21 cellular contexts compared by ENCODE assay signal in genomic region chr10:114575417-114576131, GRCh38.
DNase-seq lines count a peak whose midpoint lies in the region; ATAC-seq and TF ChIP-seq lines count a peak whose summit lies in the region.
"Had no signal": no experiment of that assay in that cellular context is flagged by ENCODE, and none has a peak within 500 bp of the region (broad histone marks: within the 10 kb centered on the region; RNA-seq: fewer than 3 reads in every experiment).

No MANE protein-coding gene starts in this region.

- peaks cover 67 to 79% of the 10 kb centered on the region in 2 donors for H3K4me1 ChIP-seq in adrenal gland (replicated peaks in 1 of 2)
- peaks cover 14 to 68% (median 30%) of the 10 kb centered on the region in 3 donors for H3K4me1 ChIP-seq in esophagus squamous epithelium
- H3K4me1 ChIP-seq: testis had no signal

- H3K9me3 ChIP-seq in adrenal gland (replicated peaks in 1 of 3) (no peaks in the 10 kb centered on the region), esophagus squamous epithelium (no peaks in the 10 kb centered on the region)
- H3K9me3 ChIP-seq: testis had no signal

- H3K27ac ChIP-seq in adrenal gland (peak overlapping the region; percentile 6 to 91 (median 77)), esophagus squamous epithelium (peak overlapping the region; percentile 37 to 90 (median 78)), skin epidermis (peak overlapping the region in 14 of 21 experiments; percentile 23 to 81 (median 60))
- H3K27ac ChIP-seq: testis had no signal

- ATAC-seq in GM21515 (IDR thresholded peaks at IDR 0.05; ENCODE audit: unreplicated experiment) = no peak
- ATAC-seq: K562; stimulated activated effector memory CD8-positive, alpha-beta T cell treated with anti-CD3 and anti-CD28 coated beads, Interleukin-12 subunit alpha, Interleukin-12 subunit beta, amount 100 ng/mL, for 72 hours; WTC11 had no signal

- no peak overlapping the region for H3K4me3 ChIP-seq in adrenal gland
- H3K4me3 ChIP-seq in esophagus squamous epithelium = peak overlapping the region in 3 of 4 donors; percentile 13 to 30 (median 27)
- H3K4me3 ChIP-seq in skin epidermis = no peak overlapping the region
- H3K4me3 ChIP-seq: K562, lung, testis had no signal

- TF ChIP-seq CTCF in adrenal gland (IDR thresholded peaks at IDR 0.05) (no peak), esophagus squamous epithelium (IDR thresholded peaks at IDR 0.05) (no peak)

- peak in 3 of 7 donors; percentile 42 to 59 (median 45) for DNase-seq in adrenal gland
- no peak for DNase-seq in esophagus squamous epithelium (lab: John Stamatoyannopoulos, UW)
- DNase-seq in myocyte (ENCODE audit: low read depth) = peak; percentile 38
- no peak for DNase-seq in activated CD4-positive, alpha-beta T cell treated with anti-CD3 and anti-CD28 coated beads, Interleukin-2, amount 50 U/mL, for 48 hours
- no peak for DNase-seq in T-helper 9 cell
- DNase-seq in activated CD4-positive, alpha-beta T cell treated with anti-CD3 and anti-CD28 coated beads, Interleukin-2, amount 50 U/mL, for 4 hours = no peak
- DNase-seq: activated CD4-positive, alpha-beta memory T cell treated with anti-CD3 and anti-CD28 coated beads, Interleukin-2, amount 10 ng/mL, durations not matched to agents 7 days and 5 days; activated effector memory CD4-positive, alpha-beta T cell treated with Interleukin-2 at 50 U/mL for 16 hours; CD4-positive, CD25-positive, alpha-beta regulatory T cell; DMS 273 treated with DMSO at 0.1 percent for 48 hours; H7; hypothalamus; NCI-H524; nucleus accumbens; testis had no signal

- WGBS in adrenal gland, 4 donors = 70 to 84% (median 82%) methylated on average over 8 to 9 of the region's 9 CpGs
- WGBS in esophagus squamous epithelium, 2 donors = 64 to 90% methylated on average over 9 of the region's 9 CpGs

- peaks cover 0 to 6% of the 10 kb centered on the region in 2 donors for H3K36me3 ChIP-seq in adrenal gland (replicated peaks in 1 of 2)
- peaks cover 0 to 6% (median 0%) of the 10 kb centered on the region in 3 donors for H3K36me3 ChIP-seq in esophagus squamous epithelium

- intact Hi-C loops in adrenal gland (cut with DNase I) (no loop called here), esophagus squamous epithelium (cut with DNase I) (no loop called here)

- no peak for TF ChIP-seq POLR2A in adrenal gland (IDR thresholded peaks at IDR 0.05)
- TF ChIP-seq POLR2A in esophagus squamous epithelium (IDR thresholded peaks at IDR 0.05) = no peak

- H3K27me3 ChIP-seq in adrenal gland (no peaks in the 10 kb centered on the region), esophagus squamous epithelium (no peaks in the 10 kb centered on the region)
- H3K27me3 ChIP-seq: testis had no signal

Comparison
In these comparisons a context has a peak if more than half of its experiments do, and no peak if none do; other contexts are left out.
1. H3K4me3 ChIP-seq: peak in esophagus squamous epithelium (3 of 4); none in adrenal gland (0 of 4) and skin epidermis (0 of 7).
2. Peak in every context shown above with its lines, with median percentiles within 50 percentile points of each other: H3K27ac ChIP-seq.